Comparison of ENCODE assay signal across 22 cellular contexts in genomic region chr15:82835391-82835917, GRCh38. TPM values are rescaled to one million over a fixed set of nuclear protein-coding genes. Genes with fewer than 3 reads are reported as not detected.
DNase-seq lines count a peak whose midpoint lies in the region; ATAC-seq and TF ChIP-seq lines count a peak whose summit lies in the region.
"Had no signal": no experiment of that assay in that cellular context is flagged by ENCODE, and none has a peak within 500 bp of the region (broad histone marks: within the 10 kb centered on the region; RNA-seq: fewer than 3 reads in every experiment).

No MANE protein-coding gene starts in this region.

- in situ Hi-C loops in GM13976 (cut with MboI; ENCODE audit: low sequenced_read_pairs, unreplicated experiment), result no loop called here

- CTCF ChIA-PET in activated CD8-positive, alpha-beta T cell treated with anti-CD3 and anti-CD28 coated beads, Interleukin-2, amount 10 ng/mL, durations not matched to agents 7 days and 5 days (lab: Charles Lee), result no interaction called here
- CTCF ChIA-PET in activated CD8-positive, alpha-beta T cell treated with anti-CD3 and anti-CD28 coated beads for 36 hours (lab: Charles Lee), result interaction anchor here (3.4 kb wide), 1 partner anchor 164 kb away, joined by 11 read pairs; no protein-coding TSS in a partner anchor
- CTCF ChIA-PET in RWPE1 (lab: Yijun Ruan, JAX), result no interaction called here

- no peak overlapping the region for H3K14ac ChIP-seq in trophoblast cell (ENCODE audit: low read length)

- 0 out of 2 replicates have a peak overlapping the region, but pooled peaks have one; percentile 4 for H3K9ac ChIP-seq in BLaER1
- H3K9ac ChIP-seq in trophoblast cell (ENCODE audit: low read length), result peak overlapping the region; percentile 13
- H3K9ac ChIP-seq: GM23248 had no signal

- peaks cover 78% of the 10 kb centered on the region for H3K36me3 Mint-ChIP-seq in activated CD8-positive, alpha-beta T cell treated with anti-CD3 and anti-CD28 coated beads, Interleukin-2, amount 10 ng/mL, durations not matched to agents 7 days and 5 days (ENCODE audit: low read depth)
- H3K36me3 Mint-ChIP-seq in activated CD8-positive, alpha-beta T cell treated with anti-CD3 and anti-CD28 coated beads for 36 hours (ENCODE audit: low read depth), result peaks cover 64% of the 10 kb centered on the region

- H2AK5ac ChIP-seq in trophoblast cell (ENCODE audit: low read length), result no peak overlapping the region

- H3K4me1 Mint-ChIP-seq in activated CD8-positive, alpha-beta T cell treated with anti-CD3 and anti-CD28 coated beads, Interleukin-2, amount 10 ng/mL, durations not matched to agents 7 days and 5 days (ENCODE audit: low read depth), result peaks cover 27% of the 10 kb centered on the region
- peaks cover 27% of the 10 kb centered on the region for H3K4me1 Mint-ChIP-seq in activated CD8-positive, alpha-beta T cell treated with anti-CD3 and anti-CD28 coated beads for 36 hours (ENCODE audit: low read depth)

- H3K36me3 ChIP-seq in BLaER1 (peaks cover 75% of the 10 kb centered on the region), trophoblast cell (ENCODE audit: control insufficient read depth in 1 of 2, insufficient read depth in 2 of 2, low read length in 2 of 2) (peaks cover 30 to 43% of the 10 kb centered on the region in 2 experiments)

- H4K20me1 ChIP-seq in BLaER1, result no peaks in the 10 kb centered on the region

- H3K4me3 Mint-ChIP-seq in activated CD8-positive, alpha-beta T cell treated with anti-CD3 and anti-CD28 coated beads, Interleukin-2, amount 10 ng/mL, durations not matched to agents 7 days and 5 days, result no peak overlapping the region
- no peak overlapping the region for H3K4me3 Mint-ChIP-seq in activated CD8-positive, alpha-beta T cell treated with anti-CD3 and anti-CD28 coated beads for 36 hours

- H2BK5ac ChIP-seq in trophoblast cell (ENCODE audit: low read depth, low read length, poor library complexity), result no peak overlapping the region

- H2BK12ac ChIP-seq in trophoblast cell (ENCODE audit: low read length), result no peak overlapping the region

- no peak overlapping the region for H3K4ac ChIP-seq in trophoblast cell (ENCODE audit: low read depth, low read length)

- no peaks in the 10 kb centered on the region for H3K79me2 ChIP-seq in trophoblast cell (ENCODE audit: control insufficient read depth, insufficient read depth, low read length, poor library complexity)

- no peaks in the 10 kb centered on the region for H3K79me1 ChIP-seq in trophoblast cell (ENCODE audit: low read length)

- H3K4me1 ChIP-seq in BLaER1, result peaks cover 60% of the 10 kb centered on the region
- H3K4me1 ChIP-seq in trophoblast cell (ENCODE audit: control insufficient read depth in 1 of 2, insufficient read depth in 2 of 2, low read length in 2 of 2), result no peaks in the 10 kb centered on the region
- H3K4me1 ChIP-seq: BE2C had no signal

- DNase-seq in activated CD8-positive, alpha-beta T cell treated with anti-CD3 and anti-CD28 coated beads, Interleukin-2, amount 10 ng/mL, durations not matched to agents 7 days and 5 days, result peak; percentile 4
- no peak for DNase-seq in activated CD8-positive, alpha-beta T cell treated with anti-CD3 and anti-CD28 coated beads for 36 hours
- DNase-seq in RWPE1 (ENCODE audit: low spot score) (no peak), trophoblast cell (no peak), left ventricle myocardium superior (no peak), GM13976 (ENCODE audit: low spot score) (no peak)
- DNase-seq: 8988T; ACHN; AML-193; BE2C; C1 segment of cervical spinal cord; Calu3; CD4-positive, alpha-beta memory T cell; COR-L47; DMS53; DMS79 treated with DMSO at 0.1 percent for 48 hours; GM23248; HCEC 1CT had no signal

- H4K8ac ChIP-seq in trophoblast cell (ENCODE audit: low read depth, low read length), result no peak overlapping the region

- no peak overlapping the region for H4K91ac ChIP-seq in trophoblast cell (ENCODE audit: low read depth, low read length)

- no peak for TF ChIP-seq CTCF in activated CD8-positive, alpha-beta T cell treated with anti-CD3 and anti-CD28 coated beads for 36 hours (IDR thresholded peaks at IDR 0.05)
- TF ChIP-seq CTCF in RWPE1 (conservative IDR thresholded peaks at IDR 0.05; ENCODE audit: low read depth) (no peak), GM13976 (IDR thresholded peaks at IDR 0.05; ENCODE audit: borderline replicate concordance, control extremely low read depth, extremely low read depth, insufficient read depth, missing control alignments) (no peak)

- H3K27ac Mint-ChIP-seq in activated CD8-positive, alpha-beta T cell treated with anti-CD3 and anti-CD28 coated beads, Interleukin-2, amount 10 ng/mL, durations not matched to agents 7 days and 5 days, result no peak overlapping the region
- H3K27ac Mint-ChIP-seq in activated CD8-positive, alpha-beta T cell treated with anti-CD3 and anti-CD28 coated beads for 36 hours, result no peak overlapping the region

- H3K27ac ChIP-seq in BLaER1, result peak overlapping the region; percentile 79
- H3K27ac ChIP-seq in RWPE1, result peak overlapping the region; percentile 52
- no peak overlapping the region for H3K27ac ChIP-seq in trophoblast cell (ENCODE audit: low read depth, low read length)
- H3K27ac ChIP-seq: A549, GM23248 had no signal

- no peaks in the 10 kb centered on the region for H3K27me3 ChIP-seq in BLaER1
- H3K27me3 ChIP-seq in trophoblast cell (ENCODE audit: insufficient read depth, low read length), result no peaks in the 10 kb centered on the region
- H3K27me3 ChIP-seq: BE2C had no signal

- H3K4me2 ChIP-seq in BLaER1 (peak overlapping the region; percentile 64), trophoblast cell (ENCODE audit: low read length) (no peak overlapping the region)
- H3K4me2 ChIP-seq: A549 had no signal

- WGBS in trophoblast cell (ENCODE audit: extremely low coverage, insufficient coverage, insufficient read length), result no CpG with 5 or more reads among the region's 7 CpGs

- ATAC-seq in activated CD8-positive, alpha-beta T cell treated with anti-CD3 and anti-CD28 coated beads, Interleukin-2, amount 10 ng/mL, durations not matched to agents 7 days and 5 days, result no peak
- ATAC-seq in activated CD8-positive, alpha-beta T cell treated with anti-CD3 and anti-CD28 coated beads for 36 hours, result no peak
- ATAC-seq in left ventricle myocardium superior, result no peak
- ATAC-seq: A549 had no signal

- H3K23ac ChIP-seq in trophoblast cell (ENCODE audit: low read length), result no peak overlapping the region

- H3K9me3 ChIP-seq in BLaER1 (peaks cover 16% of the 10 kb centered on the region), trophoblast cell (ENCODE audit: insufficient read depth, low read depth, low read length) (no peaks in the 10 kb centered on the region)
- H3K9me3 ChIP-seq: A549, BE2C had no signal

- POLR2A ChIA-PET in activated CD8-positive, alpha-beta T cell treated with anti-CD3 and anti-CD28 coated beads, Interleukin-2, amount 10 ng/mL, durations not matched to agents 7 days and 5 days (lab: Charles Lee), result no interaction called here
- POLR2A ChIA-PET in activated CD8-positive, alpha-beta T cell treated with anti-CD3 and anti-CD28 coated beads for 36 hours (lab: Charles Lee), result no interaction called here
- POLR2A ChIA-PET in RWPE1 (lab: Yijun Ruan, JAX; ENCODE audit: low non-redundant PET), result no interaction called here

- H3K4me3 ChIP-seq in BLaER1, result no peak overlapping the region
- H3K4me3 ChIP-seq in trophoblast cell (ENCODE audit: low read depth, low read length), result peak overlapping the region; percentile 5
- H3K4me3 ChIP-seq: A549, GM23248 had no signal

- intact Hi-C loops in activated CD8-positive, alpha-beta T cell treated with anti-CD3 and anti-CD28 coated beads for 36 hours (cut with micrococcal nuclease), result no loop called here
- intact Hi-C loops in left ventricle myocardium superior (cut with micrococcal nuclease), result no loop called here

- no peak overlapping the region for H2BK120ac ChIP-seq in trophoblast cell (ENCODE audit: insufficient read depth, low read length, poor library complexity)

- no peak overlapping the region for H2AFZ ChIP-seq in trophoblast cell (ENCODE audit: insufficient read depth, low read length, poor library complexity)
- H2AFZ ChIP-seq: GM23248 had no signal

- no peak overlapping the region for H4K12ac ChIP-seq in trophoblast cell (ENCODE audit: low read depth, low read length)

- no peaks in the 10 kb centered on the region for H3K27me3 Mint-ChIP-seq in activated CD8-positive, alpha-beta T cell treated with anti-CD3 and anti-CD28 coated beads, Interleukin-2, amount 10 ng/mL, durations not matched to agents 7 days and 5 days (ENCODE audit: low read depth)
- no peaks in the 10 kb centered on the region for H3K27me3 Mint-ChIP-seq in activated CD8-positive, alpha-beta T cell treated with anti-CD3 and anti-CD28 coated beads for 36 hours
- H3K27me3 Mint-ChIP-seq: CD4-positive, alpha-beta memory T cell had no signal

- H3K9me3 Mint-ChIP-seq in activated CD8-positive, alpha-beta T cell treated with anti-CD3 and anti-CD28 coated beads, Interleukin-2, amount 10 ng/mL, durations not matched to agents 7 days and 5 days (ENCODE audit: insufficient read depth), result no peaks in the 10 kb centered on the region
- peaks cover 5% of the 10 kb centered on the region for H3K9me3 Mint-ChIP-seq in activated CD8-positive, alpha-beta T cell treated with anti-CD3 and anti-CD28 coated beads for 36 hours

- no peak overlapping the region for H3K18ac ChIP-seq in trophoblast cell (ENCODE audit: low read length)

RNA-seq across cellular contexts. Expression of gene WHAMM, which starts 26.0 kb away (rescaled TPM):
- total RNA-seq in activated CD8-positive, alpha-beta T cell treated with anti-CD3 and anti-CD28 coated beads, Interleukin-2, amount 10 ng/mL, durations not matched to agents 7 days and 5 days, result 10 to 100 TPM; 11.2 to 12.5 TPM
- total RNA-seq in activated CD8-positive, alpha-beta T cell treated with anti-CD3 and anti-CD28 coated beads for 36 hours, result 1 to 10 TPM; 5.8 to 6.1 TPM
- 4.5 and 4.9 TPM in 2 replicates for polyA plus RNA-seq in trophoblast cell (2013)
- total RNA-seq in left ventricle myocardium superior, result 6.4 TPM

RNA-seq across cellular contexts. Expression of gene FSD2, which starts 29.6 kb away (rescaled TPM):
- not detected for total RNA-seq in activated CD8-positive, alpha-beta T cell treated with anti-CD3 and anti-CD28 coated beads, Interleukin-2, amount 10 ng/mL, durations not matched to agents 7 days and 5 days
- total RNA-seq in activated CD8-positive, alpha-beta T cell treated with anti-CD3 and anti-CD28 coated beads for 36 hours, result not detected
- polyA plus RNA-seq in trophoblast cell (2013), result not detected in 2 replicates
- total RNA-seq in left ventricle myocardium superior, result 150 TPM
- total RNA-seq: Calu3; CD4-positive, alpha-beta memory T cell; Daoy; GM23248; H1 had no signal
- polyA plus RNA-seq: A549 had no signal

Comparison
In these comparisons a context has a peak if more than half of its experiments do, and no peak if none do; other contexts are left out.
1. RNA of gene FSD2, which starts 29.6 kb away (total RNA-seq): 150 TPM in left ventricle myocardium superior (single experiment); not detected in activated CD8-positive, alpha-beta T cell treated with anti-CD3 and anti-CD28 coated beads, Interleukin-2, amount 10 ng/mL, durations not matched to agents 7 days and 5 days and not detected in activated CD8-positive, alpha-beta T cell treated with anti-CD3 and anti-CD28 coated beads for 36 hours; every median in the first group is over 100 times any median in the second.